Comparison of ENCODE assay signal across 15 cellular contexts in the genomic region with DNA sequence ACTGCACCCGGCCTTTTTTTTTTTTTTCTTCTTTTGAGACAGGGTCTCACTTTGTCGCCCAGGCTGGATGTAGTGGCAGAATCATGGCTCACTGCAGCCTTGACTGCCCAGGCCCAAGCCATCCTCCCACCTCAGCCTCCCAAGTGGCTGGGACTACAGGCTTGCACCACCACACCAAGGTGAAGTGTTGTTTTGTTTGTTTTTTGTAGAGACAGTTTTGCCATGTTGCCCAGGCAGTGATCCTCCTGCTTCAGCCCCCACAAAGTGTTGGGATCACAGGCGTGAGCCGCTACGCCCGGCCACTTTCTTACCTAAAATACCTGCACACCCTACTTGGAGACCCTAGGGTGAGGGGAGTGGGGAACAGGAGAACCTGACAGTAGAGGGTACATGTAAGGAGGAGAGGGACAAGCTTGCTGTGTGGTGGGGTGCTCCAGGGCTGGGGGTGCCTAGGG. TPM values are rescaled to one million over a fixed set of nuclear protein-coding genes. Genes with fewer than 3 reads are reported as not detected.
DNase-seq lines count a peak whose midpoint lies in the region; ATAC-seq, FAIRE-seq and TF ChIP-seq lines count a peak whose summit lies in the region.
"Had no signal": no experiment of that assay in that cellular context is flagged by ENCODE, and none has a peak within 500 bp of the region (broad histone marks: within the 10 kb centered on the region; RNA-seq: fewer than 3 reads in every experiment).

No MANE protein-coding gene starts in this region.

- H3K79me2 ChIP-seq in HepG2 (ENCODE audit: insufficient read depth, low read length) = peaks cover 5% of the 10 kb centered on the region

- TF ChIP-seq EP300 in HepG2 (IDR thresholded peaks at IDR 0.05; ENCODE audit: low read depth in 2 of 2, low read length in 2 of 2) (no peak), HepG2 (CRISPR knock-in tag; IDR thresholded peaks at IDR 0.05; ENCODE audit: borderline replicate concordance) (no peak)

- in situ Hi-C loops in HepG2 (cut with HindIII; ENCODE audit: extremely low pct_ligation_motif_present, low pct_unique_long_range_greater_than_20kb) = no loop called here

- no peaks in the 10 kb centered on the region for H4K20me1 ChIP-seq in HepG2 (ENCODE audit: insufficient read depth, low read length)

- intact Hi-C loops in HepG2 (cut with micrococcal nuclease; ENCODE audit: unreplicated experiment) = loop anchor here (2.0 to 5.0 kb wide), 2 partner anchors 40 to 75 kb away; partner anchors contain the start of gene THAP7
- intact Hi-C loops in right lobe of liver (cut with DNase I) = no loop called here

- no peaks in the 10 kb centered on the region for H3K36me3 Mint-ChIP-seq in glutamatergic neuron (ENCODE audit: unreplicated experiment)
- H3K36me3 Mint-ChIP-seq: CD8-positive, alpha-beta T cell had no signal

- no peak overlapping the region for H3K27ac Mint-ChIP-seq in glutamatergic neuron (ENCODE audit: unreplicated experiment)
- H3K27ac Mint-ChIP-seq: CD8-positive, alpha-beta T cell; GM23338 had no signal

- H3K9me3 ChIP-seq in HepG2 (ENCODE audit: low read length) (no peaks in the 10 kb centered on the region), right lobe of liver (no peaks in the 10 kb centered on the region)
- H3K9me3 ChIP-seq: BE2C had no signal

- peak overlapping the region in 1 of 3 experiments; percentile 72; a peak in 1 of 6 replicates for H3K4me3 ChIP-seq in HepG2 (replicated peaks in 1 of 3; ENCODE audit: insufficient read depth in 1 of 3, low read depth in 2 of 3, low read length in 3 of 3)
- H3K4me3 ChIP-seq in right lobe of liver = no peak overlapping the region
- H3K4me3 ChIP-seq: GM23338 had no signal

- no peak for TF ChIP-seq CTCF in HepG2 (CRISPR knock-in tag; IDR thresholded peaks at IDR 0.05)
- no peak for TF ChIP-seq CTCF in right lobe of liver (IDR thresholded peaks at IDR 0.05)
- TF ChIP-seq CTCF in glutamatergic neuron (IDR thresholded peaks at IDR 0.05; ENCODE audit: partially characterized antibody, unreplicated experiment) = no peak

- H3K27me3 ChIP-seq in HepG2 (ENCODE audit: control insufficient read depth in 1 of 2, insufficient read depth in 2 of 2, low read length in 2 of 2) = no peaks in the 10 kb centered on the region
- no peaks in the 10 kb centered on the region for H3K27me3 ChIP-seq in right lobe of liver

- FAIRE-seq in HepG2 (lab: Jason Lieb, UNC) = no peak
- FAIRE-seq: D721Med, GM12891, HTR-8/SVneo had no signal

- ATAC-seq in HepG2 (no peak), right lobe of liver (no peak), HG03354 (IDR thresholded peaks at IDR 0.05; ENCODE audit: poor library complexity, severe bottlenecking, unreplicated experiment) (no peak), HG03439 (IDR thresholded peaks at IDR 0.05; ENCODE audit: unreplicated experiment) (no peak)

- H3K27me3 Mint-ChIP-seq in glutamatergic neuron (ENCODE audit: unreplicated experiment) = peaks cover 20% of the 10 kb centered on the region

- H3K36me3 ChIP-seq in HepG2 (replicated peaks in 1 of 2; ENCODE audit: control insufficient read depth in 1 of 2, insufficient read depth in 2 of 2, low read length in 2 of 2) = no peaks in the 10 kb centered on the region
- H3K36me3 ChIP-seq in right lobe of liver = no peaks in the 10 kb centered on the region
- H3K36me3 ChIP-seq: BE2C had no signal

- 94% methylated on average over 6 of the region's 6 CpGs for WGBS in HepG2 (ENCODE audit: low lambda C conversion rate)
- WGBS in right lobe of liver (ENCODE audit: insufficient coverage, low coverage, low lambda C conversion rate, missing lambda C conversion rate) = 88% methylated on average over 5 of the region's 6 CpGs

- CTCF ChIA-PET in HepG2 (lab: Yijun Ruan, JAX; ENCODE audit: low intra/inter-chr PET ratio, low total read pairs) = interaction anchor here (0.6 to 1.7 kb wide), 3 partner anchors 10 to 77 kb away, joined by 3 to 7 read pairs (median 3); partner anchors contain the start of gene LZTR1

- H3K27ac ChIP-seq in HepG2 (ENCODE audit: extremely low read length, insufficient read depth, low read length) (peak overlapping the region; percentile 69), right lobe of liver (no peak overlapping the region)
- H3K27ac ChIP-seq: C4-2B had no signal

- DNase-seq in HepG2 (ENCODE audit: low spot score) = no peak
- no peak for DNase-seq in right lobe of liver
- peak; percentile 8 for DNase-seq in glutamatergic neuron
- DNase-seq in SKM-1 treated with dmso at 0.1 percent for 144 hours (lab: John Stamatoyannopoulos, UW; ENCODE audit: unreplicated experiment) = no peak
- DNase-seq: DMS153, DMS79 treated with DMSO at 0.1 percent for 48 hours had no signal

- no peak overlapping the region for H2AFZ ChIP-seq in HepG2 (ENCODE audit: low read length)
- H2AFZ ChIP-seq: GM23338 had no signal

- TF ChIP-seq RAD21 in HepG2 (CRISPR knock-in tag; IDR thresholded peaks at IDR 0.05) = no peak

- peak overlapping the region; percentile 75; the same call in 1 of the 2 replicates for H3K9ac ChIP-seq in HepG2 (ENCODE audit: insufficient read depth, low read depth, low read length)

- no TSS peak for BruUV-seq in HepG2 (replicated peaks; lab: Mats Ljungman, UMichigan)

- H3K4me3 Mint-ChIP-seq in glutamatergic neuron (ENCODE audit: unreplicated experiment) = no peak overlapping the region
- H3K4me3 Mint-ChIP-seq: CD8-positive, alpha-beta T cell; GM23338 had no signal

- H3K4me1 ChIP-seq in HepG2 (ENCODE audit: insufficient read depth, low read length) = peaks cover 66% of the 10 kb centered on the region
- peaks cover 0 to 5% (median 0%) of the 10 kb centered on the region in 4 donors for H3K4me1 ChIP-seq in right lobe of liver

- POLR2A ChIA-PET in HepG2 (lab: Yijun Ruan, JAX) = interaction anchor here (1.4 to 3.9 kb wide), 3 partner anchors 18 to 42 kb away, joined by 3 to 33 read pairs (median 8); partner anchors contain the start of genes LZTR1 and THAP7

- H3K9me3 Mint-ChIP-seq in glutamatergic neuron (ENCODE audit: unreplicated experiment) = peaks cover 8% of the 10 kb centered on the region
- H3K9me3 Mint-ChIP-seq: CD8-positive, alpha-beta T cell had no signal

- H3K4me1 Mint-ChIP-seq in glutamatergic neuron (ENCODE audit: low read depth, unreplicated experiment) = peaks cover 11% of the 10 kb centered on the region

- TF ChIP-seq POLR2A in HepG2 (IDR thresholded peaks at IDR 0.05; ENCODE audit: insufficient read depth in 1 of 2, low read depth in 2 of 2, low read length in 2 of 2) (no peak), right lobe of liver (IDR thresholded peaks at IDR 0.05) (no peak)

- peak overlapping the region; percentile 99; the same call in 1 of the 2 replicates for H3K4me2 ChIP-seq in HepG2 (ENCODE audit: low read depth, low read length)
- H3K4me2 ChIP-seq: GM23338 had no signal

RNA-seq across cellular contexts. Expression of gene AIFM3, which starts 4.5 kb away (rescaled TPM):
- total RNA-seq in HepG2 (2016; rRNA removed; fragmentation: Illumina TruSeq; extraction: Trizol) = 11.0 and 15.3 TPM in 2 replicates
- 11.0 and 11.3 TPM in 2 replicates for total RNA-seq in HepG2 (2016; cell fraction: cytosol; rRNA removed; fragmentation: Illumina TruSeq; extraction: Trizol; ENCODE audit: low read depth)
- total RNA-seq in HepG2 (2016; cell fraction: insoluble cytoplasmic fraction; rRNA removed; fragmentation: Illumina TruSeq; extraction: Trizol) = 8.7 and 17.7 TPM in 2 replicates
- 18.9 and 20.5 TPM in 2 replicates for total RNA-seq in HepG2 (2016; cell fraction: membrane; rRNA removed; fragmentation: Illumina TruSeq; extraction: Trizol)
- 17.3 and 19.2 TPM in 2 replicates for total RNA-seq in HepG2 (2016; cell fraction: nucleus; rRNA removed; fragmentation: Illumina TruSeq; extraction: Trizol)
- 9.0 and 12.0 TPM in 2 replicates for polyA plus RNA-seq in HepG2 (2011; rRNA removed)
- polyA plus RNA-seq in HepG2 (2011; cell fraction: cytosol; rRNA removed) = 9.9 and 12.9 TPM in 2 replicates
- 124 and 135 TPM in 2 replicates for polyA plus RNA-seq in HepG2 (2011; cell fraction: nucleus; rRNA removed)
- 9.3 and 10.2 TPM in 2 replicates for polyA plus RNA-seq in HepG2 (2012)
- polyA plus RNA-seq in HepG2 (2016; cell fraction: cytosol; fragmentation: Illumina TruSeq; extraction: Trizol; ENCODE audit: low read depth) = 9.8 and 11.5 TPM in 2 replicates
- polyA plus RNA-seq in HepG2 (2016; cell fraction: insoluble cytoplasmic fraction; fragmentation: Illumina TruSeq; extraction: Trizol; ENCODE audit: low read depth) = 8.2 and 11.1 TPM in 2 replicates
- polyA plus RNA-seq in HepG2 (2016; cell fraction: membrane; fragmentation: Illumina TruSeq; extraction: Trizol; ENCODE audit: low read depth) = 16.8 and 17.1 TPM in 2 replicates
- polyA plus RNA-seq in HepG2 (2016; cell fraction: nucleus; fragmentation: Illumina TruSeq; extraction: Trizol; ENCODE audit: insufficient read depth, low read depth) = 45.0 and 47.7 TPM in 2 replicates
- polyA minus RNA-seq in HepG2 (2011; rRNA and poly(A)+ RNA removed; ENCODE audit: low replicate concordance) = 0.07 and 13.9 TPM in 2 replicates
- 6.5 and 6.6 TPM in 2 replicates for polyA minus RNA-seq in HepG2 (2011; cell fraction: cytosol; rRNA and poly(A)+ RNA removed)
- polyA minus RNA-seq in HepG2 (2011; cell fraction: nucleus; rRNA and poly(A)+ RNA removed) = 18.9 and 19.3 TPM in 2 replicates
- total RNA-seq in right lobe of liver = 1 to 10 TPM in 3 of 6 experiments, under 1 TPM in 3; 0.37 to 1.4 (median 1.0) TPM
- 0.64 TPM for total RNA-seq in glutamatergic neuron (ENCODE audit: unreplicated experiment)

RNA-seq across cellular contexts. Expression of gene LZTR1, which starts 19.6 kb away (rescaled TPM):
- total RNA-seq in HepG2 (2016; rRNA removed; fragmentation: Illumina TruSeq; extraction: Trizol) = 12.0 and 22.4 TPM in 2 replicates
- total RNA-seq in HepG2 (2016; cell fraction: cytosol; rRNA removed; fragmentation: Illumina TruSeq; extraction: Trizol; ENCODE audit: low read depth) = 6.7 and 7.2 TPM in 2 replicates
- total RNA-seq in HepG2 (2016; cell fraction: insoluble cytoplasmic fraction; rRNA removed; fragmentation: Illumina TruSeq; extraction: Trizol) = 11.0 and 24.0 TPM in 2 replicates
- 7.2 and 7.5 TPM in 2 replicates for total RNA-seq in HepG2 (2016; cell fraction: membrane; rRNA removed; fragmentation: Illumina TruSeq; extraction: Trizol)
- total RNA-seq in HepG2 (2016; cell fraction: nucleus; rRNA removed; fragmentation: Illumina TruSeq; extraction: Trizol) = 24.0 and 31.5 TPM in 2 replicates
- 21.8 and 36.0 TPM in 2 replicates for polyA plus RNA-seq in HepG2 (2011; rRNA removed)
- polyA plus RNA-seq in HepG2 (2011; cell fraction: cytosol; rRNA removed) = 7.8 and 11.5 TPM in 2 replicates
- polyA plus RNA-seq in HepG2 (2011; cell fraction: nucleus; rRNA removed) = 218 and 255 TPM in 2 replicates
- polyA plus RNA-seq in HepG2 (2012) = 16.0 and 20.8 TPM in 2 replicates
- polyA plus RNA-seq in HepG2 (2016; cell fraction: cytosol; fragmentation: Illumina TruSeq; extraction: Trizol; ENCODE audit: low read depth) = 1.7 and 1.9 TPM in 2 replicates
- 10.7 and 13.3 TPM in 2 replicates for polyA plus RNA-seq in HepG2 (2016; cell fraction: insoluble cytoplasmic fraction; fragmentation: Illumina TruSeq; extraction: Trizol; ENCODE audit: low read depth)
- polyA plus RNA-seq in HepG2 (2016; cell fraction: membrane; fragmentation: Illumina TruSeq; extraction: Trizol; ENCODE audit: low read depth) = 3.5 and 4.4 TPM in 2 replicates
- polyA plus RNA-seq in HepG2 (2016; cell fraction: nucleus; fragmentation: Illumina TruSeq; extraction: Trizol; ENCODE audit: insufficient read depth, low read depth) = 85.8 and 92.2 TPM in 2 replicates
- polyA minus RNA-seq in HepG2 (2011; rRNA and poly(A)+ RNA removed; ENCODE audit: low replicate concordance) = 28.9 and 51.0 TPM in 2 replicates
- 12.1 and 13.7 TPM in 2 replicates for polyA minus RNA-seq in HepG2 (2011; cell fraction: cytosol; rRNA and poly(A)+ RNA removed)
- 71.7 and 79.9 TPM in 2 replicates for polyA minus RNA-seq in HepG2 (2011; cell fraction: nucleus; rRNA and poly(A)+ RNA removed)
- 10 to 100 TPM; 22.7 to 33.3 (median 27.0) TPM for total RNA-seq in right lobe of liver
- 165 TPM for total RNA-seq in glutamatergic neuron (ENCODE audit: unreplicated experiment)

RNA-seq across cellular contexts. Expression of gene THAP7, which starts 39.4 kb away (rescaled TPM):
- total RNA-seq in HepG2 (2016; rRNA removed; fragmentation: Illumina TruSeq; extraction: Trizol) (20.4 and 25.5 TPM in 2 replicates), right lobe of liver (10 to 100 TPM in 5 of 6 experiments, 1 to 10 TPM in 1; 9.3 to 32.5 (median 15.6) TPM), glutamatergic neuron (ENCODE audit: unreplicated experiment) (17.8 TPM)
- 10.9 and 13.4 TPM in 2 replicates for total RNA-seq in HepG2 (2016; cell fraction: cytosol; rRNA removed; fragmentation: Illumina TruSeq; extraction: Trizol; ENCODE audit: low read depth)
- total RNA-seq in HepG2 (2016; cell fraction: insoluble cytoplasmic fraction; rRNA removed; fragmentation: Illumina TruSeq; extraction: Trizol) = 22.1 and 23.8 TPM in 2 replicates
- 19.2 and 23.3 TPM in 2 replicates for total RNA-seq in HepG2 (2016; cell fraction: membrane; rRNA removed; fragmentation: Illumina TruSeq; extraction: Trizol)
- 18.4 and 19.1 TPM in 2 replicates for total RNA-seq in HepG2 (2016; cell fraction: nucleus; rRNA removed; fragmentation: Illumina TruSeq; extraction: Trizol)
- 13.0 and 16.4 TPM in 2 replicates for polyA plus RNA-seq in HepG2 (2011; rRNA removed)
- 11.4 and 17.5 TPM in 2 replicates for polyA plus RNA-seq in HepG2 (2011; cell fraction: cytosol; rRNA removed)
- polyA plus RNA-seq in HepG2 (2011; cell fraction: nucleus; rRNA removed) = 53.1 and 55.7 TPM in 2 replicates
- polyA plus RNA-seq in HepG2 (2012) = 7.6 and 9.2 TPM in 2 replicates
- 11.6 and 14.4 TPM in 2 replicates for polyA plus RNA-seq in HepG2 (2016; cell fraction: cytosol; fragmentation: Illumina TruSeq; extraction: Trizol; ENCODE audit: low read depth)
- polyA plus RNA-seq in HepG2 (2016; cell fraction: insoluble cytoplasmic fraction; fragmentation: Illumina TruSeq; extraction: Trizol; ENCODE audit: low read depth) = 22.2 and 26.6 TPM in 2 replicates
- polyA plus RNA-seq in HepG2 (2016; cell fraction: membrane; fragmentation: Illumina TruSeq; extraction: Trizol; ENCODE audit: low read depth) = 17.6 and 24.0 TPM in 2 replicates
- polyA plus RNA-seq in HepG2 (2016; cell fraction: nucleus; fragmentation: Illumina TruSeq; extraction: Trizol; ENCODE audit: insufficient read depth, low read depth) = 42.7 and 46.0 TPM in 2 replicates
- polyA minus RNA-seq in HepG2 (2011; rRNA and poly(A)+ RNA removed; ENCODE audit: low replicate concordance) = 19.9 and 30.3 TPM in 2 replicates
- 6.9 and 7.9 TPM in 2 replicates for polyA minus RNA-seq in HepG2 (2011; cell fraction: cytosol; rRNA and poly(A)+ RNA removed)
- 34.2 and 38.9 TPM in 2 replicates for polyA minus RNA-seq in HepG2 (2011; cell fraction: nucleus; rRNA and poly(A)+ RNA removed)

RNA-seq across cellular contexts. Expression of gene CRKL, which starts 45.3 kb away (rescaled TPM):
- total RNA-seq in HepG2 (2016; rRNA removed; fragmentation: Illumina TruSeq; extraction: Trizol) (60.6 and 75.5 TPM in 2 replicates), right lobe of liver (10 to 100 TPM; 27.5 to 53.1 (median 35.2) TPM), glutamatergic neuron (ENCODE audit: unreplicated experiment) (59.6 TPM)
- total RNA-seq in HepG2 (2016; cell fraction: cytosol; rRNA removed; fragmentation: Illumina TruSeq; extraction: Trizol; ENCODE audit: low read depth) = 31.3 and 33.5 TPM in 2 replicates
- total RNA-seq in HepG2 (2016; cell fraction: insoluble cytoplasmic fraction; rRNA removed; fragmentation: Illumina TruSeq; extraction: Trizol) = 61.8 and 67.5 TPM in 2 replicates
- total RNA-seq in HepG2 (2016; cell fraction: membrane; rRNA removed; fragmentation: Illumina TruSeq; extraction: Trizol) = 27.3 and 27.5 TPM in 2 replicates
- 33.6 and 40.5 TPM in 2 replicates for total RNA-seq in HepG2 (2016; cell fraction: nucleus; rRNA removed; fragmentation: Illumina TruSeq; extraction: Trizol)
- 35.0 and 37.4 TPM in 2 replicates for polyA plus RNA-seq in HepG2 (2011; rRNA removed)
- 27.9 and 33.2 TPM in 2 replicates for polyA plus RNA-seq in HepG2 (2011; cell fraction: cytosol; rRNA removed)
- polyA plus RNA-seq in HepG2 (2011; cell fraction: nucleus; rRNA removed) = 28.4 and 33.0 TPM in 2 replicates
- polyA plus RNA-seq in HepG2 (2012) = 35.2 and 35.3 TPM in 2 replicates
- polyA plus RNA-seq in HepG2 (2016; cell fraction: cytosol; fragmentation: Illumina TruSeq; extraction: Trizol; ENCODE audit: low read depth) = 1.8 and 2.0 TPM in 2 replicates
- polyA plus RNA-seq in HepG2 (2016; cell fraction: insoluble cytoplasmic fraction; fragmentation: Illumina TruSeq; extraction: Trizol; ENCODE audit: low read depth) = 51.7 and 54.5 TPM in 2 replicates
- 8.2 and 8.3 TPM in 2 replicates for polyA plus RNA-seq in HepG2 (2016; cell fraction: membrane; fragmentation: Illumina TruSeq; extraction: Trizol; ENCODE audit: low read depth)
- 43.1 and 45.5 TPM in 2 replicates for polyA plus RNA-seq in HepG2 (2016; cell fraction: nucleus; fragmentation: Illumina TruSeq; extraction: Trizol; ENCODE audit: insufficient read depth, low read depth)
- polyA minus RNA-seq in HepG2 (2011; rRNA and poly(A)+ RNA removed; ENCODE audit: low replicate concordance) = 24.4 and 79.1 TPM in 2 replicates
- polyA minus RNA-seq in HepG2 (2011; cell fraction: cytosol; rRNA and poly(A)+ RNA removed) = 48.4 and 52.7 TPM in 2 replicates
- polyA minus RNA-seq in HepG2 (2011; cell fraction: nucleus; rRNA and poly(A)+ RNA removed) = 20.6 and 30.0 TPM in 2 replicates

RNA-seq across cellular contexts. Expression of gene P2RX6, which starts 52.4 kb away (rescaled TPM):
- 0.04 TPM in 1 of 2 replicates, not detected in the other for total RNA-seq in HepG2 (2016; rRNA removed; fragmentation: Illumina TruSeq; extraction: Trizol)
- total RNA-seq in HepG2 (2016; cell fraction: cytosol; rRNA removed; fragmentation: Illumina TruSeq; extraction: Trizol; ENCODE audit: low read depth) = not detected in 2 replicates
- not detected in 2 replicates for total RNA-seq in HepG2 (2016; cell fraction: insoluble cytoplasmic fraction; rRNA removed; fragmentation: Illumina TruSeq; extraction: Trizol)
- total RNA-seq in HepG2 (2016; cell fraction: membrane; rRNA removed; fragmentation: Illumina TruSeq; extraction: Trizol) = not detected in 2 replicates
- not detected in 2 replicates for total RNA-seq in HepG2 (2016; cell fraction: nucleus; rRNA removed; fragmentation: Illumina TruSeq; extraction: Trizol)
- 0.12 and 0.20 TPM in 2 replicates for polyA plus RNA-seq in HepG2 (2011; rRNA removed)
- polyA plus RNA-seq in HepG2 (2011; cell fraction: cytosol; rRNA removed) = 0.06 and 0.19 TPM in 2 replicates
- polyA plus RNA-seq in HepG2 (2011; cell fraction: nucleus; rRNA removed) = 0.66 and 1.2 TPM in 2 replicates
- polyA plus RNA-seq in HepG2 (2012) = 0.07 and 0.25 TPM in 2 replicates
- not detected in 2 replicates for polyA plus RNA-seq in HepG2 (2016; cell fraction: cytosol; fragmentation: Illumina TruSeq; extraction: Trizol; ENCODE audit: low read depth)
- polyA plus RNA-seq in HepG2 (2016; cell fraction: insoluble cytoplasmic fraction; fragmentation: Illumina TruSeq; extraction: Trizol; ENCODE audit: low read depth) = not detected in 2 replicates
- not detected in 2 replicates for polyA plus RNA-seq in HepG2 (2016; cell fraction: membrane; fragmentation: Illumina TruSeq; extraction: Trizol; ENCODE audit: low read depth)
- polyA plus RNA-seq in HepG2 (2016; cell fraction: nucleus; fragmentation: Illumina TruSeq; extraction: Trizol; ENCODE audit: insufficient read depth, low read depth) = not detected in 2 replicates
- 0.46 and 5.4 TPM in 2 replicates for polyA minus RNA-seq in HepG2 (2011; rRNA and poly(A)+ RNA removed; ENCODE audit: low replicate concordance)
- polyA minus RNA-seq in HepG2 (2011; cell fraction: cytosol; rRNA and poly(A)+ RNA removed) = not detected in 2 replicates
- 0.50 TPM in 1 of 2 replicates, not detected in the other for polyA minus RNA-seq in HepG2 (2011; cell fraction: nucleus; rRNA and poly(A)+ RNA removed)
- total RNA-seq in right lobe of liver = 1 to 10 TPM in 1 of 6 experiments, under 1 TPM in 4, not detected in 1; 0.09 to 1.4 (median 0.42) TPM
- total RNA-seq in glutamatergic neuron (ENCODE audit: unreplicated experiment) = 1.5 TPM
- total RNA-seq: GM23338 had no signal
- polyA plus RNA-seq: GM23338 had no signal
